In genomic region chr19:7657047-7657779, GRCh38 we compare ENCODE assay signal across 14 cellular contexts. TPM values are rescaled to one million over a fixed set of nuclear protein-coding genes. Genes with fewer than 3 reads are reported as not detected.
A peak's percentile ranks its signal among the peaks of the same experiment; 100 is the strongest.
DNase-seq lines count a peak whose midpoint lies in the region; ATAC-seq, FAIRE-seq and TF ChIP-seq lines count a peak whose summit lies in the region.
"Had no signal": no experiment of that assay in that cellular context is flagged by ENCODE, and none has a peak within 500 bp of the region (broad histone marks: within the 10 kb centered on the region; RNA-seq: fewer than 3 reads in every experiment).

No MANE protein-coding gene starts in this region.

- DNase-seq in stimulated activated naive CD4-positive, alpha-beta T cell treated with Interleukin-2 at 50 U/mL for 16 hours (lab: John Stamatoyannopoulos, UW), result peak; percentile 12
- DNase-seq in stimulated activated naive CD4-positive, alpha-beta T cell (lab: John Stamatoyannopoulos, UW), result no peak
- no peak for DNase-seq in activated CD4-positive, alpha-beta T cell treated with anti-CD3 and anti-CD28 coated beads, Interleukin-2, amount 10 ng/mL, durations not matched to agents 7 days and 5 days
- DNase-seq in HepG2 (ENCODE audit: low spot score) (no peak), NCI-H748 treated with DMSO at 0.1 percent for 48 hours (lab: John Stamatoyannopoulos, UW) (no peak), occipital lobe (lab: John Stamatoyannopoulos, UW) (no peak)
- DNase-seq: caudate nucleus, MG63 had no signal

- H3K27ac ChIP-seq in HepG2 (ENCODE audit: extremely low read length, insufficient read depth, low read length), result no peak overlapping the region

- H3K27me3 Mint-ChIP-seq in activated CD4-positive, alpha-beta T cell treated with anti-CD3 and anti-CD28 coated beads, Interleukin-2, amount 10 ng/mL, durations not matched to agents 7 days and 5 days, result no peaks in the 10 kb centered on the region
- H3K27me3 Mint-ChIP-seq: CD4-positive, alpha-beta memory T cell had no signal

- POLR2A ChIA-PET in activated CD4-positive, alpha-beta T cell treated with anti-CD3 and anti-CD28 coated beads, Interleukin-2, amount 10 ng/mL, durations not matched to agents 7 days and 5 days (lab: Charles Lee), result no interaction called here
- POLR2A ChIA-PET in HepG2 (lab: Yijun Ruan, JAX), result interaction anchor here (0.7 to 1.4 kb wide), 2 partner anchors 61 to 365 kb away, joined by 3 to 4 read pairs; partner anchors contain the start of gene CAMSAP3

- in situ Hi-C loops in HepG2 (cut with HindIII; ENCODE audit: extremely low pct_ligation_motif_present, low pct_unique_long_range_greater_than_20kb), result no loop called here

- H3K36me3 Mint-ChIP-seq in activated CD4-positive, alpha-beta T cell treated with anti-CD3 and anti-CD28 coated beads, Interleukin-2, amount 10 ng/mL, durations not matched to agents 7 days and 5 days (ENCODE audit: low read depth), result no peaks in the 10 kb centered on the region
- H3K36me3 Mint-ChIP-seq: CD4-positive, alpha-beta memory T cell had no signal

- no peaks in the 10 kb centered on the region; a peak in 1 of 5 replicates for H3K27me3 ChIP-seq in HepG2 (ENCODE audit: control insufficient read depth in 1 of 2, insufficient read depth in 2 of 2, low read length in 2 of 2)

- peaks cover 31% of the 10 kb centered on the region for H3K4me1 Mint-ChIP-seq in activated CD4-positive, alpha-beta T cell treated with anti-CD3 and anti-CD28 coated beads, Interleukin-2, amount 10 ng/mL, durations not matched to agents 7 days and 5 days

- peaks cover 20% of the 10 kb centered on the region for H3K4me1 ChIP-seq in HepG2 (ENCODE audit: insufficient read depth, low read length)

- intact Hi-C loops in HepG2 (cut with micrococcal nuclease; ENCODE audit: unreplicated experiment), result no loop called here

- no TSS peak for BruUV-seq in HepG2 (replicated peaks; lab: Mats Ljungman, UMichigan)

- no peak for TF ChIP-seq RAD21 in HepG2 (CRISPR knock-in tag; IDR thresholded peaks at IDR 0.05)

- 3% methylated on average over 11 of the region's 18 CpGs for WGBS in HepG2 (ENCODE audit: low lambda C conversion rate)

- no peaks in the 10 kb centered on the region for H3K36me3 ChIP-seq in HepG2 (replicated peaks in 1 of 2; ENCODE audit: control insufficient read depth in 1 of 2, insufficient read depth in 2 of 2, low read length in 2 of 2)
- H3K36me3 ChIP-seq: MG63 had no signal

- FAIRE-seq in HepG2 (lab: Jason Lieb, UNC), result no peak

- peak overlapping the region; percentile 9 for H3K27ac Mint-ChIP-seq in activated CD4-positive, alpha-beta T cell treated with anti-CD3 and anti-CD28 coated beads, Interleukin-2, amount 10 ng/mL, durations not matched to agents 7 days and 5 days

- H4K20me1 ChIP-seq in HepG2 (ENCODE audit: insufficient read depth, low read length), result no peaks in the 10 kb centered on the region

- TF ChIP-seq POLR2A in HepG2 (IDR thresholded peaks at IDR 0.05; ENCODE audit: insufficient read depth in 1 of 2, low read depth in 2 of 2, low read length in 2 of 2), result no peak

- CTCF ChIA-PET in activated CD4-positive, alpha-beta T cell treated with anti-CD3 and anti-CD28 coated beads, Interleukin-2, amount 10 ng/mL, durations not matched to agents 7 days and 5 days (lab: Charles Lee), result interaction anchor here (0.6 to 1.7 kb wide), 5 partner anchors 15 to 536 kb away, joined by 3 to 5 read pairs (median 3); partner anchors contain the start of genes PCP2 and TRAPPC5
- CTCF ChIA-PET in HepG2 (lab: Yijun Ruan, JAX; ENCODE audit: low intra/inter-chr PET ratio, low total read pairs), result no interaction called here

- no peak overlapping the region for H3K4me3 ChIP-seq in HepG2 (replicated peaks in 1 of 3; ENCODE audit: insufficient read depth in 1 of 3, low read depth in 2 of 3, low read length in 3 of 3)
- H3K4me3 ChIP-seq: MG63 had no signal

- no peak overlapping the region for H3K4me3 Mint-ChIP-seq in activated CD4-positive, alpha-beta T cell treated with anti-CD3 and anti-CD28 coated beads, Interleukin-2, amount 10 ng/mL, durations not matched to agents 7 days and 5 days

- no peak overlapping the region for H2AFZ ChIP-seq in HepG2 (ENCODE audit: low read length)

- ATAC-seq in HepG2 (peak; percentile 48), HG02571 (IDR thresholded peaks at IDR 0.05; ENCODE audit: unreplicated experiment) (no peak), GM18870 (IDR thresholded peaks at IDR 0.05; ENCODE audit: unreplicated experiment) (no peak)
- ATAC-seq: Panc1 had no signal

- H3K9me3 Mint-ChIP-seq in activated CD4-positive, alpha-beta T cell treated with anti-CD3 and anti-CD28 coated beads, Interleukin-2, amount 10 ng/mL, durations not matched to agents 7 days and 5 days, result no peaks in the 10 kb centered on the region

- TF ChIP-seq CTCF in HepG2 (CRISPR knock-in tag; IDR thresholded peaks at IDR 0.05), result no peak

- H3K9ac ChIP-seq in HepG2 (ENCODE audit: insufficient read depth, low read depth, low read length), result no peak overlapping the region

- H3K79me2 ChIP-seq in HepG2 (ENCODE audit: insufficient read depth, low read length), result no peaks in the 10 kb centered on the region

- TF ChIP-seq EP300 in HepG2 (IDR thresholded peaks at IDR 0.05; ENCODE audit: low read depth in 2 of 2, low read length in 2 of 2) (no peak), HepG2 (CRISPR knock-in tag; IDR thresholded peaks at IDR 0.05; ENCODE audit: borderline replicate concordance) (no peak)

- no peaks in the 10 kb centered on the region for H3K9me3 ChIP-seq in HepG2 (ENCODE audit: low read length)
- H3K9me3 ChIP-seq: MG63 had no signal

- peak overlapping the region; percentile 28; the same call in 1 of the 2 replicates for H3K4me2 ChIP-seq in HepG2 (ENCODE audit: low read depth, low read length)

RNA-seq across cellular contexts. Expression of gene RETN, which starts 11.6 kb away (rescaled TPM):
- total RNA-seq in activated CD4-positive, alpha-beta T cell treated with anti-CD3 and anti-CD28 coated beads, Interleukin-2, amount 10 ng/mL, durations not matched to agents 7 days and 5 days, result not detected
- total RNA-seq in HepG2 (2016; rRNA removed; fragmentation: Illumina TruSeq; extraction: Trizol) (not detected in 2 replicates), occipital lobe (0.94 TPM)
- total RNA-seq in HepG2 (2016; cell fraction: cytosol; rRNA removed; fragmentation: Illumina TruSeq; extraction: Trizol; ENCODE audit: low read depth), result not detected in 2 replicates
- total RNA-seq in HepG2 (2016; cell fraction: insoluble cytoplasmic fraction; rRNA removed; fragmentation: Illumina TruSeq; extraction: Trizol), result not detected in 2 replicates
- total RNA-seq in HepG2 (2016; cell fraction: membrane; rRNA removed; fragmentation: Illumina TruSeq; extraction: Trizol), result not detected in 2 replicates
- total RNA-seq in HepG2 (2016; cell fraction: nucleus; rRNA removed; fragmentation: Illumina TruSeq; extraction: Trizol), result not detected in 2 replicates
- not detected in 2 replicates for polyA plus RNA-seq in HepG2 (2011; rRNA removed)
- polyA plus RNA-seq in HepG2 (2011; cell fraction: cytosol; rRNA removed), result not detected in 2 replicates
- polyA plus RNA-seq in HepG2 (2011; cell fraction: nucleus; rRNA removed), result not detected in 2 replicates
- not detected in 2 replicates for polyA plus RNA-seq in HepG2 (2012)
- polyA plus RNA-seq in HepG2 (2016; cell fraction: cytosol; fragmentation: Illumina TruSeq; extraction: Trizol; ENCODE audit: low read depth), result not detected in 2 replicates
- not detected in 2 replicates for polyA plus RNA-seq in HepG2 (2016; cell fraction: insoluble cytoplasmic fraction; fragmentation: Illumina TruSeq; extraction: Trizol; ENCODE audit: low read depth)
- not detected in 2 replicates for polyA plus RNA-seq in HepG2 (2016; cell fraction: membrane; fragmentation: Illumina TruSeq; extraction: Trizol; ENCODE audit: low read depth)
- polyA plus RNA-seq in HepG2 (2016; cell fraction: nucleus; fragmentation: Illumina TruSeq; extraction: Trizol; ENCODE audit: insufficient read depth, low read depth), result not detected in 2 replicates
- not detected in 2 replicates for polyA minus RNA-seq in HepG2 (2011; rRNA and poly(A)+ RNA removed; ENCODE audit: low replicate concordance)
- polyA minus RNA-seq in HepG2 (2011; cell fraction: cytosol; rRNA and poly(A)+ RNA removed), result not detected in 2 replicates
- not detected in 2 replicates for polyA minus RNA-seq in HepG2 (2011; cell fraction: nucleus; rRNA and poly(A)+ RNA removed)
- total RNA-seq: CD4-positive, alpha-beta memory T cell had no signal

RNA-seq across cellular contexts. Expression of gene MCEMP1, which starts 19.7 kb away (rescaled TPM):
- not detected for total RNA-seq in activated CD4-positive, alpha-beta T cell treated with anti-CD3 and anti-CD28 coated beads, Interleukin-2, amount 10 ng/mL, durations not matched to agents 7 days and 5 days
- total RNA-seq in HepG2 (2016; rRNA removed; fragmentation: Illumina TruSeq; extraction: Trizol) (not detected in 2 replicates), occipital lobe (0.78 TPM)
- not detected in 2 replicates for total RNA-seq in HepG2 (2016; cell fraction: cytosol; rRNA removed; fragmentation: Illumina TruSeq; extraction: Trizol; ENCODE audit: low read depth)
- total RNA-seq in HepG2 (2016; cell fraction: insoluble cytoplasmic fraction; rRNA removed; fragmentation: Illumina TruSeq; extraction: Trizol), result not detected in 2 replicates
- total RNA-seq in HepG2 (2016; cell fraction: membrane; rRNA removed; fragmentation: Illumina TruSeq; extraction: Trizol), result not detected in 2 replicates
- not detected in 2 replicates for total RNA-seq in HepG2 (2016; cell fraction: nucleus; rRNA removed; fragmentation: Illumina TruSeq; extraction: Trizol)
- not detected in 2 replicates for polyA plus RNA-seq in HepG2 (2011; rRNA removed)
- 0.04 TPM in 1 of 2 replicates, not detected in the other for polyA plus RNA-seq in HepG2 (2011; cell fraction: cytosol; rRNA removed)
- polyA plus RNA-seq in HepG2 (2011; cell fraction: nucleus; rRNA removed), result not detected in 2 replicates
- polyA plus RNA-seq in HepG2 (2012), result not detected in 2 replicates
- polyA plus RNA-seq in HepG2 (2016; cell fraction: cytosol; fragmentation: Illumina TruSeq; extraction: Trizol; ENCODE audit: low read depth), result not detected in 2 replicates
- polyA plus RNA-seq in HepG2 (2016; cell fraction: insoluble cytoplasmic fraction; fragmentation: Illumina TruSeq; extraction: Trizol; ENCODE audit: low read depth), result not detected in 2 replicates
- not detected in 2 replicates for polyA plus RNA-seq in HepG2 (2016; cell fraction: membrane; fragmentation: Illumina TruSeq; extraction: Trizol; ENCODE audit: low read depth)
- not detected in 2 replicates for polyA plus RNA-seq in HepG2 (2016; cell fraction: nucleus; fragmentation: Illumina TruSeq; extraction: Trizol; ENCODE audit: insufficient read depth, low read depth)
- polyA minus RNA-seq in HepG2 (2011; rRNA and poly(A)+ RNA removed; ENCODE audit: low replicate concordance), result not detected in 2 replicates
- not detected in 2 replicates for polyA minus RNA-seq in HepG2 (2011; cell fraction: cytosol; rRNA and poly(A)+ RNA removed)
- polyA minus RNA-seq in HepG2 (2011; cell fraction: nucleus; rRNA and poly(A)+ RNA removed), result not detected in 2 replicates
- total RNA-seq: CD4-positive, alpha-beta memory T cell; skeletal muscle tissue had no signal
- polyA plus RNA-seq: CD4-positive, alpha-beta memory T cell had no signal

RNA-seq across cellular contexts. Expression of gene STXBP2, which starts 20.3 kb away (rescaled TPM):
- 100 to 1,000 TPM; 131 to 158 TPM for total RNA-seq in activated CD4-positive, alpha-beta T cell treated with anti-CD3 and anti-CD28 coated beads, Interleukin-2, amount 10 ng/mL, durations not matched to agents 7 days and 5 days
- 17.8 and 22.8 TPM in 2 replicates for total RNA-seq in HepG2 (2016; rRNA removed; fragmentation: Illumina TruSeq; extraction: Trizol)
- 12.7 and 13.5 TPM in 2 replicates for total RNA-seq in HepG2 (2016; cell fraction: cytosol; rRNA removed; fragmentation: Illumina TruSeq; extraction: Trizol; ENCODE audit: low read depth)
- total RNA-seq in HepG2 (2016; cell fraction: insoluble cytoplasmic fraction; rRNA removed; fragmentation: Illumina TruSeq; extraction: Trizol), result 15.9 and 23.8 TPM in 2 replicates
- total RNA-seq in HepG2 (2016; cell fraction: membrane; rRNA removed; fragmentation: Illumina TruSeq; extraction: Trizol), result 11.9 and 13.6 TPM in 2 replicates
- total RNA-seq in HepG2 (2016; cell fraction: nucleus; rRNA removed; fragmentation: Illumina TruSeq; extraction: Trizol), result 18.1 and 19.5 TPM in 2 replicates
- polyA plus RNA-seq in HepG2 (2011; rRNA removed), result 40.1 and 48.7 TPM in 2 replicates
- polyA plus RNA-seq in HepG2 (2011; cell fraction: cytosol; rRNA removed), result 28.8 and 41.8 TPM in 2 replicates
- 344 and 378 TPM in 2 replicates for polyA plus RNA-seq in HepG2 (2011; cell fraction: nucleus; rRNA removed)
- polyA plus RNA-seq in HepG2 (2012), result 61.3 and 71.5 TPM in 2 replicates
- polyA plus RNA-seq in HepG2 (2016; cell fraction: cytosol; fragmentation: Illumina TruSeq; extraction: Trizol; ENCODE audit: low read depth), result 9.5 and 12.3 TPM in 2 replicates
- polyA plus RNA-seq in HepG2 (2016; cell fraction: insoluble cytoplasmic fraction; fragmentation: Illumina TruSeq; extraction: Trizol; ENCODE audit: low read depth), result 22.4 and 26.4 TPM in 2 replicates
- 9.5 and 10.0 TPM in 2 replicates for polyA plus RNA-seq in HepG2 (2016; cell fraction: membrane; fragmentation: Illumina TruSeq; extraction: Trizol; ENCODE audit: low read depth)
- polyA plus RNA-seq in HepG2 (2016; cell fraction: nucleus; fragmentation: Illumina TruSeq; extraction: Trizol; ENCODE audit: insufficient read depth, low read depth), result 69.3 and 73.8 TPM in 2 replicates
- polyA minus RNA-seq in HepG2 (2011; rRNA and poly(A)+ RNA removed; ENCODE audit: low replicate concordance), result 121 and 178 TPM in 2 replicates
- 22.7 and 26.7 TPM in 2 replicates for polyA minus RNA-seq in HepG2 (2011; cell fraction: cytosol; rRNA and poly(A)+ RNA removed)
- polyA minus RNA-seq in HepG2 (2011; cell fraction: nucleus; rRNA and poly(A)+ RNA removed), result 70.0 and 76.8 TPM in 2 replicates
- 3.0 TPM for total RNA-seq in occipital lobe

RNA-seq across cellular contexts. Expression of gene TRAPPC5, which starts 23.4 kb away (rescaled TPM):
- total RNA-seq in activated CD4-positive, alpha-beta T cell treated with anti-CD3 and anti-CD28 coated beads, Interleukin-2, amount 10 ng/mL, durations not matched to agents 7 days and 5 days, result 100 to 1,000 TPM; 105 to 106 TPM
- total RNA-seq in HepG2 (2016; rRNA removed; fragmentation: Illumina TruSeq; extraction: Trizol), result 74.8 and 78.7 TPM in 2 replicates
- total RNA-seq in HepG2 (2016; cell fraction: cytosol; rRNA removed; fragmentation: Illumina TruSeq; extraction: Trizol; ENCODE audit: low read depth), result 73.7 and 88.2 TPM in 2 replicates
- total RNA-seq in HepG2 (2016; cell fraction: insoluble cytoplasmic fraction; rRNA removed; fragmentation: Illumina TruSeq; extraction: Trizol), result 85.8 and 87.4 TPM in 2 replicates
- 66.2 and 93.1 TPM in 2 replicates for total RNA-seq in HepG2 (2016; cell fraction: membrane; rRNA removed; fragmentation: Illumina TruSeq; extraction: Trizol)
- total RNA-seq in HepG2 (2016; cell fraction: nucleus; rRNA removed; fragmentation: Illumina TruSeq; extraction: Trizol), result 38.3 and 41.5 TPM in 2 replicates
- polyA plus RNA-seq in HepG2 (2011; rRNA removed), result 38.5 and 53.6 TPM in 2 replicates
- 23.1 and 50.4 TPM in 2 replicates for polyA plus RNA-seq in HepG2 (2011; cell fraction: cytosol; rRNA removed)
- 17.6 and 18.8 TPM in 2 replicates for polyA plus RNA-seq in HepG2 (2011; cell fraction: nucleus; rRNA removed)
- 25.3 and 48.3 TPM in 2 replicates for polyA plus RNA-seq in HepG2 (2012)
- 68.2 and 80.1 TPM in 2 replicates for polyA plus RNA-seq in HepG2 (2016; cell fraction: cytosol; fragmentation: Illumina TruSeq; extraction: Trizol; ENCODE audit: low read depth)
- polyA plus RNA-seq in HepG2 (2016; cell fraction: insoluble cytoplasmic fraction; fragmentation: Illumina TruSeq; extraction: Trizol; ENCODE audit: low read depth), result 78.0 and 80.4 TPM in 2 replicates
- polyA plus RNA-seq in HepG2 (2016; cell fraction: membrane; fragmentation: Illumina TruSeq; extraction: Trizol; ENCODE audit: low read depth), result 55.0 and 69.6 TPM in 2 replicates
- 68.2 and 71.7 TPM in 2 replicates for polyA plus RNA-seq in HepG2 (2016; cell fraction: nucleus; fragmentation: Illumina TruSeq; extraction: Trizol; ENCODE audit: insufficient read depth, low read depth)
- 46.6 and 82.5 TPM in 2 replicates for polyA minus RNA-seq in HepG2 (2011; rRNA and poly(A)+ RNA removed; ENCODE audit: low replicate concordance)
- 36.2 and 41.8 TPM in 2 replicates for polyA minus RNA-seq in HepG2 (2011; cell fraction: cytosol; rRNA and poly(A)+ RNA removed)
- 1.1 and 1.3 TPM in 2 replicates for polyA minus RNA-seq in HepG2 (2011; cell fraction: nucleus; rRNA and poly(A)+ RNA removed)
- total RNA-seq in occipital lobe, result 16.7 TPM

RNA-seq across cellular contexts. Expression of gene PCP2, which starts 23.7 kb away (rescaled TPM):
- total RNA-seq in activated CD4-positive, alpha-beta T cell treated with anti-CD3 and anti-CD28 coated beads, Interleukin-2, amount 10 ng/mL, durations not matched to agents 7 days and 5 days, result 1 to 10 TPM in 1 of 2 experiments, under 1 TPM in 1; 0.82 to 1.2 TPM
- total RNA-seq in HepG2 (2016; rRNA removed; fragmentation: Illumina TruSeq; extraction: Trizol), result 0.80 TPM in 1 of 2 replicates, not detected in the other
- total RNA-seq in HepG2 (2016; cell fraction: cytosol; rRNA removed; fragmentation: Illumina TruSeq; extraction: Trizol; ENCODE audit: low read depth), result not detected in 2 replicates
- 0.35 TPM in 1 of 2 replicates, not detected in the other for total RNA-seq in HepG2 (2016; cell fraction: insoluble cytoplasmic fraction; rRNA removed; fragmentation: Illumina TruSeq; extraction: Trizol)
- not detected in 2 replicates for total RNA-seq in HepG2 (2016; cell fraction: membrane; rRNA removed; fragmentation: Illumina TruSeq; extraction: Trizol)
- not detected in 2 replicates for total RNA-seq in HepG2 (2016; cell fraction: nucleus; rRNA removed; fragmentation: Illumina TruSeq; extraction: Trizol)
- 0.62 and 0.82 TPM in 2 replicates for polyA plus RNA-seq in HepG2 (2011; rRNA removed)
- polyA plus RNA-seq in HepG2 (2011; cell fraction: cytosol; rRNA removed), result 0.15 and 0.28 TPM in 2 replicates
- 3.9 and 7.6 TPM in 2 replicates for polyA plus RNA-seq in HepG2 (2011; cell fraction: nucleus; rRNA removed)
- 1.8 TPM in 1 of 2 replicates, not detected in the other for polyA plus RNA-seq in HepG2 (2012)
- polyA plus RNA-seq in HepG2 (2016; cell fraction: cytosol; fragmentation: Illumina TruSeq; extraction: Trizol; ENCODE audit: low read depth), result not detected in 2 replicates
- polyA plus RNA-seq in HepG2 (2016; cell fraction: insoluble cytoplasmic fraction; fragmentation: Illumina TruSeq; extraction: Trizol; ENCODE audit: low read depth), result not detected in 2 replicates
- polyA plus RNA-seq in HepG2 (2016; cell fraction: membrane; fragmentation: Illumina TruSeq; extraction: Trizol; ENCODE audit: low read depth), result not detected in 2 replicates
- polyA plus RNA-seq in HepG2 (2016; cell fraction: nucleus; fragmentation: Illumina TruSeq; extraction: Trizol; ENCODE audit: insufficient read depth, low read depth), result 1.4 and 1.7 TPM in 2 replicates
- polyA minus RNA-seq in HepG2 (2011; rRNA and poly(A)+ RNA removed; ENCODE audit: low replicate concordance), result 0.20 TPM in 1 of 2 replicates, not detected in the other
- not detected in 2 replicates for polyA minus RNA-seq in HepG2 (2011; cell fraction: cytosol; rRNA and poly(A)+ RNA removed)
- not detected in 2 replicates for polyA minus RNA-seq in HepG2 (2011; cell fraction: nucleus; rRNA and poly(A)+ RNA removed)
- total RNA-seq in occipital lobe, result not detected
- total RNA-seq: mesenteric fat pad, skeletal muscle tissue had no signal
